In the genomic region with DNA sequence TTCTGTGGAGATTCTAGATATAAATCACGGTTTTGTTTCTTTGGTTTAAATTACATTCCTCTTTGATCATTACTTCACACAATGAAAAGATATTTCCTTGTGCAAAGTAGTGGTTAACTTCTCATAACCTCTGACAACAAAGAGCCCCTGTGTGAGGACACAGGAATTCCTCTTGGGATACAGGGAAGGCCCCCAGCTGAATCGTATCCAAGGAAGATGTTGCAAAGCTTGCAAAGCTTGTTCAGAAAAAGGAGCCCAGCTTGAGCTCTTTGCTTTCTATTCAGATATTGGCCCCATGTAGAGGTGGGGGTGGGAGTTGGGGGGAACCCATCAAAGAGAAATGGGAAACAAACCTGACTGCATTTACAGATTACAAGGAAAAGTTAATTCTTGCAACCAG, we compare ENCODE assay signal across 22 cellular contexts.
DNase-seq lines count a peak whose midpoint lies in the region; ATAC-seq and TF ChIP-seq lines count a peak whose summit lies in the region.
"Had no signal": no experiment of that assay in that cellular context is flagged by ENCODE, and none has a peak within 500 bp of the region (broad histone marks: within the 10 kb centered on the region; RNA-seq: fewer than 3 reads in every experiment).

No MANE protein-coding gene starts in this region.

- CTCF ChIA-PET in PC-9 (lab: Charles Lee) = no interaction called here

- H3K27ac ChIP-seq in HUES48 (ENCODE audit: low read depth, low read length) (peak overlapping the region; percentile 82), right lobe of liver (no peak overlapping the region), PC-9 (no peak overlapping the region)
- H3K27ac ChIP-seq: dorsolateral prefrontal cortex, gastrocnemius medialis, GM23248, left lung, sigmoid colon, SK-N-MC, suprapubic skin had no signal

- H3K9me3 ChIP-seq in HUES48 (ENCODE audit: control insufficient read depth, insufficient read depth, low read length) (no peaks in the 10 kb centered on the region), right lobe of liver (no peaks in the 10 kb centered on the region), PC-9 (ENCODE audit: insufficient read depth, low read depth) (no peaks in the 10 kb centered on the region)
- H3K9me3 ChIP-seq: gastrocnemius medialis, left lung, pancreas, sigmoid colon, suprapubic skin had no signal

- POLR2A ChIA-PET in PC-9 (lab: Charles Lee; ENCODE audit: unreplicated experiment) = interaction anchor here (0.5 kb wide), 1 partner anchor 104 kb away, joined by 7 read pairs; no protein-coding TSS in a partner anchor

- no peaks in the 10 kb centered on the region for H3K79me2 ChIP-seq in PC-9 (ENCODE audit: low read depth)

- intact Hi-C loops in right lobe of liver (cut with DNase I) = no loop called here
- intact Hi-C loops in PC-9 (cut with micrococcal nuclease; ENCODE audit: unreplicated experiment) = no loop called here
- intact Hi-C loops in lower leg skin (cut with DNase I; ENCODE audit: low total_unique reads) = no loop called here

- no peak overlapping the region for H2AFZ ChIP-seq in PC-9
- H2AFZ ChIP-seq: GM23248 had no signal

- no peaks in the 10 kb centered on the region for H3F3A ChIP-seq in PC-9 (ENCODE audit: insufficient read depth, low read depth)

- no peaks in the 10 kb centered on the region for H3K36me3 ChIP-seq in HUES48 (ENCODE audit: control insufficient read depth, insufficient read depth, low read length)
- H3K36me3 ChIP-seq in right lobe of liver = no peaks in the 10 kb centered on the region
- H3K36me3 ChIP-seq in PC-9 (ENCODE audit: low read depth) = no peaks in the 10 kb centered on the region
- H3K36me3 ChIP-seq: gastrocnemius medialis, left lung, pancreas, sigmoid colon, suprapubic skin had no signal

- H3K4me3 ChIP-seq in HUES48 (ENCODE audit: low read depth, low read length) (0 out of 2 replicates have a peak overlapping the region, but pooled peaks have one; percentile 10), right lobe of liver (no peak overlapping the region), PC-9 (no peak overlapping the region), lower leg skin (ENCODE audit: low read depth, poor library complexity, severe bottlenecking) (no peak overlapping the region)
- H3K4me3 ChIP-seq: dorsolateral prefrontal cortex, gastrocnemius medialis, GM23248, left lung, pancreas, sigmoid colon, SK-N-MC, suprapubic skin had no signal

- H3K9ac ChIP-seq in HUES48 (ENCODE audit: low read depth, low read length) = no peak overlapping the region
- H3K9ac ChIP-seq: GM23248 had no signal

- no peak overlapping the region for H3K4me2 ChIP-seq in PC-9

- TF ChIP-seq CTCF in right lobe of liver (IDR thresholded peaks at IDR 0.05) = no peak
- no peak for TF ChIP-seq CTCF in PC-9 (conservative IDR thresholded peaks at IDR 0.05)
- no peak for TF ChIP-seq CTCF in lower leg skin (IDR thresholded peaks at IDR 0.05)

- DNase-seq in astrocyte of the hippocampus (ENCODE audit: low read depth, low spot score) (peak; percentile 51), iPS DF 4.7 (ENCODE audit: extremely low read depth, low spot score) (peak; percentile 22), renal cortical epithelial cell (ENCODE audit: low read depth) (peak; percentile 63), right lobe of liver (no peak), PC-9 (no peak), lower leg skin (ENCODE audit: low spot score in 2 of 2) (no peak)
- DNase-seq: activated CD4-positive, alpha-beta memory T cell treated with anti-CD3 and anti-CD28 coated beads for 36 hours; activated effector memory CD4-positive, alpha-beta T cell treated with anti-CD3 and anti-CD28 coated beads, Interleukin-2, amount 50 U/mL, for 16 hours; activated naive CD8-positive, alpha-beta T cell treated with anti-CD3 and anti-CD28 coated beads, Interleukin-2, amount 50 U/mL, for 24 hours; CD4-positive, CD25-positive, alpha-beta regulatory T cell; dorsolateral prefrontal cortex; gastrocnemius medialis; GM23248; KBM-7; left lung; NCI-H1694 treated with DMSO at 0.1 percent for 48 hours; NCI-H82; sigmoid colon had no signal

- TF ChIP-seq POLR2A in right lobe of liver (IDR thresholded peaks at IDR 0.05) = no peak
- no peak for TF ChIP-seq POLR2A in lower leg skin (IDR thresholded peaks at IDR 0.05)

- H4K20me1 ChIP-seq in PC-9 (ENCODE audit: insufficient read depth) = no peaks in the 10 kb centered on the region

- ATAC-seq in right lobe of liver = no peak
- ATAC-seq: activated naive CD8-positive, alpha-beta T cell treated with anti-CD3 and anti-CD28 coated beads, Interleukin-2, amount 50 U/mL, for 24 hours; gastrocnemius medialis; left lung had no signal

- H3K4me1 ChIP-seq in HUES48 (ENCODE audit: control insufficient read depth, insufficient read depth, low read length) (peaks cover 24% of the 10 kb centered on the region), right lobe of liver (peaks cover 0 to 11% (median 0%) of the 10 kb centered on the region in 4 donors), PC-9 (replicated peaks; ENCODE audit: insufficient read depth) (no peaks in the 10 kb centered on the region)
- H3K4me1 ChIP-seq: gastrocnemius medialis, left lung, sigmoid colon, suprapubic skin had no signal

- no peaks in the 10 kb centered on the region for H3K9me2 ChIP-seq in PC-9 (ENCODE audit: insufficient read depth)

- H3K27me3 ChIP-seq in HUES48 (ENCODE audit: control insufficient read depth, insufficient read depth, low read length) (no peaks in the 10 kb centered on the region), right lobe of liver (no peaks in the 10 kb centered on the region), PC-9 (ENCODE audit: insufficient read depth, low read depth) (no peaks in the 10 kb centered on the region)
- H3K27me3 ChIP-seq: dorsolateral prefrontal cortex, gastrocnemius medialis, left lung, pancreas, sigmoid colon, suprapubic skin had no signal

- no TSS peak for BruUV-seq in PC-9 (replicated peaks; lab: Mats Ljungman, UMichigan)

- WGBS in right lobe of liver (ENCODE audit: insufficient coverage, low coverage, low lambda C conversion rate, missing lambda C conversion rate) = 55% methylated on average over 2 of the region's 2 CpGs
- 19 to 29% methylated on average over 2 of the region's 2 CpGs for WGBS in lower leg skin, 2 donors

Comparison
In these comparisons a context has a peak if more than half of its experiments do, and no peak if none do; other contexts are left out.
1. DNase-seq: peak in astrocyte of the hippocampus (single experiment), iPS DF 4.7 (single experiment) and renal cortical epithelial cell (single experiment); none in right lobe of liver (0 of 3), PC-9 (0 of 2) and lower leg skin (0 of 2).